20 cellular contexts compared by ENCODE assay signal in genomic region chr6:30754631-30755030, GRCh38. TPM values are rescaled to one million over a fixed set of nuclear protein-coding genes. Genes with fewer than 3 reads are reported as not detected.
A peak's percentile ranks its signal among the peaks of the same experiment; 100 is the strongest.
DNase-seq lines count a peak whose midpoint lies in the region; ATAC-seq and TF ChIP-seq lines count a peak whose summit lies in the region.
"Had no signal": no experiment of that assay in that cellular context is flagged by ENCODE, and none has a peak within 500 bp of the region (broad histone marks: within the 10 kb centered on the region; RNA-seq: fewer than 3 reads in every experiment).

No MANE protein-coding gene starts in this region.

- H3K27me3 Mint-ChIP-seq in activated CD4-positive, alpha-beta T cell treated with anti-CD3 and anti-CD28 coated beads for 36 hours: no peaks in the 10 kb centered on the region
- no peaks in the 10 kb centered on the region for H3K27me3 Mint-ChIP-seq in activated CD4-positive, alpha-beta T cell treated with anti-CD3 and anti-CD28 coated beads, Interleukin-2, amount 10 ng/mL, durations not matched to agents 7 days and 5 days
- H3K27me3 Mint-ChIP-seq: CD4-positive, alpha-beta memory T cell; stimulated activated naive CD8-positive, alpha-beta T cell treated with anti-CD3 and anti-CD28 coated beads, Interleukin-15, Interleukin-2, amounts not matched to agents 100 ng/mL and 50 ng/mL, for 24 hours had no signal

- H3K27me3 ChIP-seq in RWPE2 (ENCODE audit: insufficient read depth, poor library complexity, severe bottlenecking) (no peaks in the 10 kb centered on the region), fibroblast of lung (ENCODE audit: control insufficient read depth, insufficient read depth, low read length) (no peaks in the 10 kb centered on the region), smooth muscle cell (ENCODE audit: low read depth) (no peaks in the 10 kb centered on the region)
- H3K27me3 ChIP-seq: colonic mucosa had no signal

- POLR2A ChIA-PET in activated CD4-positive, alpha-beta T cell treated with anti-CD3 and anti-CD28 coated beads for 36 hours (lab: Charles Lee): no interaction called here
- POLR2A ChIA-PET in activated CD4-positive, alpha-beta T cell treated with anti-CD3 and anti-CD28 coated beads, Interleukin-2, amount 10 ng/mL, durations not matched to agents 7 days and 5 days (lab: Charles Lee): no interaction called here

- DNase-seq in activated CD4-positive, alpha-beta T cell treated with anti-CD3 and anti-CD28 coated beads for 36 hours: no peak
- no peak for DNase-seq in activated CD4-positive, alpha-beta T cell treated with anti-CD3 and anti-CD28 coated beads, Interleukin-2, amount 10 ng/mL, durations not matched to agents 7 days and 5 days
- no peak for DNase-seq in RWPE2 (ENCODE audit: low spot score)
- peak in 1 of 2 donors; percentile 88 for DNase-seq in fibroblast of lung (ENCODE audit: low read depth in 2 of 2)
- DNase-seq in smooth muscle cell (lab: John Stamatoyannopoulos, UW; ENCODE audit: unreplicated experiment): no peak
- DNase-seq in NCI-H1092 (lab: John Stamatoyannopoulos, UW): no peak
- DNase-seq: activated CD4-positive, alpha-beta T cell treated with anti-CD3 and anti-CD28 coated beads for 4 hours; activated gamma-delta T cell treated with Interleukin-2 at 50 U/mL for 16 hours; aorta; CD4-positive, alpha-beta memory T cell; colonic mucosa; DND-41; hippocampal formation; NCI-H187; NCI-H446; retina; SIG-M5 had no signal

- no peak overlapping the region for H2AFZ ChIP-seq in fibroblast of lung (ENCODE audit: low read length)
- no peak overlapping the region for H2AFZ ChIP-seq in smooth muscle cell (ENCODE audit: low read depth)

- H3K79me2 ChIP-seq in fibroblast of lung (ENCODE audit: control insufficient read depth, insufficient read depth, low read length) (no peaks in the 10 kb centered on the region), smooth muscle cell (ENCODE audit: low read depth) (no peaks in the 10 kb centered on the region)

- H3F3A ChIP-seq in smooth muscle cell (ENCODE audit: low read depth): peaks cover 34% of the 10 kb centered on the region

- intact Hi-C loops in activated CD4-positive, alpha-beta T cell treated with anti-CD3 and anti-CD28 coated beads for 36 hours (cut with DNase I, micrococcal nuclease): no loop called here

- no peaks in the 10 kb centered on the region for H3K36me3 Mint-ChIP-seq in activated CD4-positive, alpha-beta T cell treated with anti-CD3 and anti-CD28 coated beads for 36 hours (ENCODE audit: low read depth)
- no peaks in the 10 kb centered on the region for H3K36me3 Mint-ChIP-seq in activated CD4-positive, alpha-beta T cell treated with anti-CD3 and anti-CD28 coated beads, Interleukin-2, amount 10 ng/mL, durations not matched to agents 7 days and 5 days (ENCODE audit: low read depth)
- H3K36me3 Mint-ChIP-seq: CD4-positive, alpha-beta memory T cell had no signal

- peak; percentile 30 for ATAC-seq in activated CD4-positive, alpha-beta T cell treated with anti-CD3 and anti-CD28 coated beads for 36 hours
- ATAC-seq in RWPE2 (ENCODE audit: low read depth) (no peak), GM18511 (IDR thresholded peaks at IDR 0.05; ENCODE audit: unreplicated experiment) (no peak), GM18502 (IDR thresholded peaks at IDR 0.05; ENCODE audit: poor library complexity, unreplicated experiment) (no peak)

- CTCF ChIA-PET in activated CD4-positive, alpha-beta T cell treated with anti-CD3 and anti-CD28 coated beads for 36 hours (lab: Charles Lee): interaction anchor here (1.1 kb wide), 1 partner anchor 33 kb away, joined by 3 read pairs; no protein-coding TSS in a partner anchor
- CTCF ChIA-PET in activated CD4-positive, alpha-beta T cell treated with anti-CD3 and anti-CD28 coated beads, Interleukin-2, amount 10 ng/mL, durations not matched to agents 7 days and 5 days (lab: Charles Lee): interaction anchor here (1.0 kb wide), 1 partner anchor 39 kb away, joined by 3 read pairs; no protein-coding TSS in a partner anchor

- H3K27ac ChIP-seq in RWPE2 (ENCODE audit: poor library complexity, severe bottlenecking): peak overlapping the region; percentile 98
- peak overlapping the region; percentile 44 for H3K27ac ChIP-seq in fibroblast of lung (ENCODE audit: insufficient read depth, low read length)
- H3K27ac ChIP-seq in smooth muscle cell (ENCODE audit: low read depth): peak overlapping the region; percentile 100
- H3K27ac ChIP-seq: colonic mucosa had no signal

- H3K27ac Mint-ChIP-seq in activated CD4-positive, alpha-beta T cell treated with anti-CD3 and anti-CD28 coated beads for 36 hours: no peak overlapping the region
- no peak overlapping the region for H3K27ac Mint-ChIP-seq in activated CD4-positive, alpha-beta T cell treated with anti-CD3 and anti-CD28 coated beads, Interleukin-2, amount 10 ng/mL, durations not matched to agents 7 days and 5 days

- no peaks in the 10 kb centered on the region for H3K9me3 ChIP-seq in RWPE2 (ENCODE audit: severe bottlenecking)
- H3K9me3 ChIP-seq in fibroblast of lung (ENCODE audit: control insufficient read depth, insufficient read depth, low read depth, low read length): no peaks in the 10 kb centered on the region
- H3K9me3 ChIP-seq in smooth muscle cell (replicated peaks; ENCODE audit: low read depth): no peaks in the 10 kb centered on the region
- H3K9me3 ChIP-seq: colonic mucosa had no signal

- TF ChIP-seq CTCF in RWPE2 (IDR thresholded peaks at IDR 0.05; ENCODE audit: poor library complexity, severe bottlenecking) (no peak), fibroblast of lung (conservative IDR thresholded peaks at IDR 0.05 in 1 of 2, IDR thresholded peaks at IDR 0.05 in 1 of 2; ENCODE audit: low read depth in 1 of 2, low read length in 2 of 2) (no peak), smooth muscle cell (IDR thresholded peaks at IDR 0.05; ENCODE audit: borderline replicate concordance, insufficient read depth, poor library complexity, severe bottlenecking) (no peak)

- no peak overlapping the region for H3K4me3 Mint-ChIP-seq in activated CD4-positive, alpha-beta T cell treated with anti-CD3 and anti-CD28 coated beads for 36 hours
- no peak overlapping the region for H3K4me3 Mint-ChIP-seq in activated CD4-positive, alpha-beta T cell treated with anti-CD3 and anti-CD28 coated beads, Interleukin-2, amount 10 ng/mL, durations not matched to agents 7 days and 5 days
- H3K4me3 Mint-ChIP-seq: CD4-positive, alpha-beta memory T cell; stimulated activated naive CD8-positive, alpha-beta T cell treated with anti-CD3 and anti-CD28 coated beads, Interleukin-15, Interleukin-2, amounts not matched to agents 100 ng/mL and 50 ng/mL, for 24 hours had no signal

- no peaks in the 10 kb centered on the region for H3K9me3 Mint-ChIP-seq in activated CD4-positive, alpha-beta T cell treated with anti-CD3 and anti-CD28 coated beads for 36 hours (ENCODE audit: low read depth)
- H3K9me3 Mint-ChIP-seq in activated CD4-positive, alpha-beta T cell treated with anti-CD3 and anti-CD28 coated beads, Interleukin-2, amount 10 ng/mL, durations not matched to agents 7 days and 5 days: peaks cover 5% of the 10 kb centered on the region
- H3K9me3 Mint-ChIP-seq: CD4-positive, alpha-beta memory T cell; stimulated activated naive CD8-positive, alpha-beta T cell treated with anti-CD3 and anti-CD28 coated beads, Interleukin-15, Interleukin-2, amounts not matched to agents 100 ng/mL and 50 ng/mL, for 24 hours had no signal

- H3K9ac ChIP-seq in fibroblast of lung (ENCODE audit: insufficient read depth, low read length) (no peak overlapping the region), smooth muscle cell (ENCODE audit: low read depth) (peak overlapping the region; percentile 9)

- no peak overlapping the region for H3K4me3 ChIP-seq in RWPE2 (ENCODE audit: severe bottlenecking)
- H3K4me3 ChIP-seq in fibroblast of lung (replicated peaks in 1 of 4; ENCODE audit: control extremely low read depth in 1 of 4, insufficient read depth in 1 of 4, low read depth in 3 of 4, low read length in 4 of 4): no peak overlapping the region
- no peak overlapping the region for H3K4me3 ChIP-seq in smooth muscle cell
- H3K4me3 ChIP-seq: colonic mucosa had no signal

- 93% methylated on average over 3 of the region's 3 CpGs for WGBS in smooth muscle cell (ENCODE audit: low lambda C conversion rate)

- H4K20me1 ChIP-seq in fibroblast of lung (ENCODE audit: control insufficient read depth, extremely low read depth, insufficient read depth, low read length) (no peaks in the 10 kb centered on the region), smooth muscle cell (ENCODE audit: low read depth) (no peaks in the 10 kb centered on the region)

- H3K4me1 ChIP-seq in RWPE2 (ENCODE audit: insufficient read depth, poor library complexity, severe bottlenecking): peaks cover 48% of the 10 kb centered on the region
- peaks cover 27% of the 10 kb centered on the region for H3K4me1 ChIP-seq in fibroblast of lung (ENCODE audit: control insufficient read depth, extremely low read depth, insufficient read depth, low read length)
- peaks cover 26% of the 10 kb centered on the region for H3K4me1 ChIP-seq in smooth muscle cell (ENCODE audit: low read depth)

- H3K4me2 ChIP-seq in fibroblast of lung (ENCODE audit: extremely low read depth, insufficient read depth, low read length) (no peak overlapping the region), smooth muscle cell (no peak overlapping the region)

- H3K36me3 ChIP-seq in RWPE2 (ENCODE audit: low read depth) (no peaks in the 10 kb centered on the region), fibroblast of lung (ENCODE audit: control insufficient read depth, insufficient read depth, low read length) (no peaks in the 10 kb centered on the region), smooth muscle cell (ENCODE audit: low read depth) (no peaks in the 10 kb centered on the region)
- H3K36me3 ChIP-seq: colonic mucosa had no signal

- peaks cover 17% of the 10 kb centered on the region for H3K4me1 Mint-ChIP-seq in activated CD4-positive, alpha-beta T cell treated with anti-CD3 and anti-CD28 coated beads for 36 hours
- peaks cover 16% of the 10 kb centered on the region for H3K4me1 Mint-ChIP-seq in activated CD4-positive, alpha-beta T cell treated with anti-CD3 and anti-CD28 coated beads, Interleukin-2, amount 10 ng/mL, durations not matched to agents 7 days and 5 days

RNA-seq across cellular contexts. Expression of gene IER3, which starts 10.3 kb away (rescaled TPM):
- 100 to 1,000 TPM; 196 to 221 TPM for total RNA-seq in activated CD4-positive, alpha-beta T cell treated with anti-CD3 and anti-CD28 coated beads for 36 hours
- total RNA-seq in activated CD4-positive, alpha-beta T cell treated with anti-CD3 and anti-CD28 coated beads, Interleukin-2, amount 10 ng/mL, durations not matched to agents 7 days and 5 days: 10 to 100 TPM; 30.5 to 34.9 TPM
- 42.9 and 43.3 TPM in 2 replicates for total RNA-seq in fibroblast of lung
- 34.2 and 102 TPM in 2 replicates for polyA plus RNA-seq in fibroblast of lung
- 44.9 and 125 TPM in 2 replicates for polyA plus RNA-seq in fibroblast of lung (2012)
- polyA minus RNA-seq in fibroblast of lung (ENCODE audit: low replicate concordance): 8.1 and 14.4 TPM in 2 replicates
- total RNA-seq in smooth muscle cell: 732 and 736 TPM in 2 replicates
- polyA plus RNA-seq in smooth muscle cell: 708 and 811 TPM in 2 replicates

RNA-seq across cellular contexts. Expression of gene FLOT1, which starts 12.1 kb away (rescaled TPM):
- 100 to 1,000 TPM; 155 to 188 TPM for total RNA-seq in activated CD4-positive, alpha-beta T cell treated with anti-CD3 and anti-CD28 coated beads for 36 hours
- total RNA-seq in activated CD4-positive, alpha-beta T cell treated with anti-CD3 and anti-CD28 coated beads, Interleukin-2, amount 10 ng/mL, durations not matched to agents 7 days and 5 days: 100 to 1,000 TPM; 199 to 213 TPM
- total RNA-seq in fibroblast of lung (136 and 180 TPM in 2 replicates), smooth muscle cell (79.8 and 87.6 TPM in 2 replicates)
- polyA plus RNA-seq in fibroblast of lung (301 TPM in 2 replicates), smooth muscle cell (117 and 146 TPM in 2 replicates)
- 219 and 223 TPM in 2 replicates for polyA plus RNA-seq in fibroblast of lung (2012)
- polyA minus RNA-seq in fibroblast of lung (ENCODE audit: low replicate concordance): 145 and 206 TPM in 2 replicates

RNA-seq across cellular contexts. Expression of gene TUBB, which starts 34.5 kb away (rescaled TPM):
- total RNA-seq in activated CD4-positive, alpha-beta T cell treated with anti-CD3 and anti-CD28 coated beads for 36 hours: 1,000 to 10,000 TPM; 1,569 to 1,746 TPM
- 1,000 to 10,000 TPM; 1,494 to 1,661 TPM for total RNA-seq in activated CD4-positive, alpha-beta T cell treated with anti-CD3 and anti-CD28 coated beads, Interleukin-2, amount 10 ng/mL, durations not matched to agents 7 days and 5 days
- 432 and 551 TPM in 2 replicates for total RNA-seq in fibroblast of lung
- 1,493 and 2,513 TPM in 2 replicates for polyA plus RNA-seq in fibroblast of lung
- 1,291 and 2,040 TPM in 2 replicates for polyA plus RNA-seq in fibroblast of lung (2012)
- 2,570 and 3,657 TPM in 2 replicates for polyA minus RNA-seq in fibroblast of lung (ENCODE audit: low replicate concordance)
- total RNA-seq in smooth muscle cell: 1,002 and 1,039 TPM in 2 replicates
- polyA plus RNA-seq in smooth muscle cell: 855 and 1,009 TPM in 2 replicates

RNA-seq across cellular contexts. Expression of gene MDC1, which starts 37.5 kb away (rescaled TPM):
- total RNA-seq in activated CD4-positive, alpha-beta T cell treated with anti-CD3 and anti-CD28 coated beads for 36 hours: 100 to 1,000 TPM in 1 of 2 experiments, 10 to 100 TPM in 1; 92.0 to 101 TPM
- total RNA-seq in activated CD4-positive, alpha-beta T cell treated with anti-CD3 and anti-CD28 coated beads, Interleukin-2, amount 10 ng/mL, durations not matched to agents 7 days and 5 days: 10 to 100 TPM; 46.8 to 53.2 TPM
- total RNA-seq in fibroblast of lung: 3.3 and 5.0 TPM in 2 replicates
- polyA plus RNA-seq in fibroblast of lung: 3.3 and 7.4 TPM in 2 replicates
- polyA plus RNA-seq in fibroblast of lung (2012): 8.7 and 14.3 TPM in 2 replicates
- polyA minus RNA-seq in fibroblast of lung (ENCODE audit: low replicate concordance): 47.9 and 50.8 TPM in 2 replicates
- total RNA-seq in smooth muscle cell: 6.9 and 7.0 TPM in 2 replicates
- 17.1 and 19.0 TPM in 2 replicates for polyA plus RNA-seq in smooth muscle cell

Comparison
In these comparisons a context has a peak if more than half of its experiments do, and no peak if none do; other contexts are left out.
1. H3K27ac ChIP-seq: peak in every context shown above with its lines; median percentile 100 in smooth muscle cell; 98 in RWPE2; 44 in fibroblast of lung.